Comparison of ENCODE assay signal across 24 cellular contexts in genomic region chr19:46220038-46220615, GRCh38. TPM values are rescaled to one million over a fixed set of nuclear protein-coding genes. Genes with fewer than 3 reads are reported as not detected.
A peak's percentile ranks its signal among the peaks of the same experiment; 100 is the strongest.
DNase-seq lines count a peak whose midpoint lies in the region; ATAC-seq, FAIRE-seq and TF ChIP-seq lines count a peak whose summit lies in the region.
"Had no signal": no experiment of that assay in that cellular context is flagged by ENCODE, and none has a peak within 500 bp of the region (broad histone marks: within the 10 kb centered on the region; RNA-seq: fewer than 3 reads in every experiment).

No MANE protein-coding gene starts in this region.

- H3K4me1 Mint-ChIP-seq in activated CD8-positive, alpha-beta T cell treated with anti-CD3 and anti-CD28 coated beads, Interleukin-2, amount 10 ng/mL, durations not matched to agents 7 days and 5 days (ENCODE audit: low read depth) = no peaks in the 10 kb centered on the region

- TF ChIP-seq POLR2A in gastroesophageal sphincter (IDR thresholded peaks at IDR 0.05) = no peak

- H3K4me3 Mint-ChIP-seq in activated CD8-positive, alpha-beta T cell treated with anti-CD3 and anti-CD28 coated beads, Interleukin-2, amount 10 ng/mL, durations not matched to agents 7 days and 5 days = no peak overlapping the region
- H3K4me3 Mint-ChIP-seq: CD4-positive, CD25-positive, alpha-beta regulatory T cell; CD8-positive, alpha-beta memory T cell; HFFc6 had no signal

- H3K9me3 ChIP-seq in HEK293 (ENCODE audit: control insufficient read depth, insufficient read depth, low read depth, low read length) (no peaks in the 10 kb centered on the region), gastroesophageal sphincter (no peaks in the 10 kb centered on the region)
- H3K9me3 ChIP-seq: BE2C had no signal

- 63 to 67% methylated on average over 1 to 3 of the region's 8 CpGs for WGBS in gastroesophageal sphincter (ENCODE audit: low coverage in 1 of 2), 2 donors

- no peaks in the 10 kb centered on the region for H3K9me3 Mint-ChIP-seq in activated CD8-positive, alpha-beta T cell treated with anti-CD3 and anti-CD28 coated beads, Interleukin-2, amount 10 ng/mL, durations not matched to agents 7 days and 5 days (ENCODE audit: insufficient read depth)
- H3K9me3 Mint-ChIP-seq: HFFc6 had no signal

- POLR2A ChIA-PET in HEK293 (lab: Yijun Ruan, JAX) = no interaction called here
- POLR2A ChIA-PET in activated CD8-positive, alpha-beta T cell treated with anti-CD3 and anti-CD28 coated beads, Interleukin-2, amount 10 ng/mL, durations not matched to agents 7 days and 5 days (lab: Charles Lee) = no interaction called here

- no peaks in the 10 kb centered on the region for H3K36me3 ChIP-seq in HEK293 (ENCODE audit: control insufficient read depth in 2 of 2, insufficient read depth in 1 of 2, low read length in 2 of 2)
- H3K36me3 ChIP-seq in bronchial epithelial cell (ENCODE audit: control insufficient read depth, insufficient read depth, low read length) = no peaks in the 10 kb centered on the region
- no peaks in the 10 kb centered on the region for H3K36me3 ChIP-seq in gastroesophageal sphincter
- H3K36me3 ChIP-seq: BE2C had no signal

- no peak for TF ChIP-seq CTCF in HEK293 (tag by site-specific recombination; IDR thresholded peaks at IDR 0.05)
- TF ChIP-seq CTCF in bronchial epithelial cell (IDR thresholded peaks at IDR 0.05; ENCODE audit: insufficient read depth, low read length, severe bottlenecking) = no peak
- TF ChIP-seq CTCF in gastroesophageal sphincter (IDR thresholded peaks at IDR 0.05) = no peak

- H3K27ac ChIP-seq in HEK293 (ENCODE audit: extremely low read depth, low read depth, low read length) = no peak overlapping the region
- H3K27ac ChIP-seq in gastroesophageal sphincter = no peak overlapping the region
- H3K27ac ChIP-seq: GM23248, HL-60 had no signal

- peaks cover 22% of the 10 kb centered on the region for H3K27me3 Mint-ChIP-seq in activated CD8-positive, alpha-beta T cell treated with anti-CD3 and anti-CD28 coated beads, Interleukin-2, amount 10 ng/mL, durations not matched to agents 7 days and 5 days (ENCODE audit: low read depth)

- CTCF ChIA-PET in HEK293 (lab: Yijun Ruan, JAX) = interaction anchor here (0.6 to 0.7 kb wide), 3 partner anchors 61 to 291 kb away, joined by 3 to 4 read pairs (median 3); no protein-coding TSS in a partner anchor
- CTCF ChIA-PET in activated CD8-positive, alpha-beta T cell treated with anti-CD3 and anti-CD28 coated beads, Interleukin-2, amount 10 ng/mL, durations not matched to agents 7 days and 5 days (lab: Charles Lee) = no interaction called here

- no peak overlapping the region for H3K27ac Mint-ChIP-seq in activated CD8-positive, alpha-beta T cell treated with anti-CD3 and anti-CD28 coated beads, Interleukin-2, amount 10 ng/mL, durations not matched to agents 7 days and 5 days
- H3K27ac Mint-ChIP-seq: HFFc6 had no signal

- DNase-seq in bronchial epithelial cell (ENCODE audit: low read depth) (no peak), myocyte (ENCODE audit: low read depth) (peak; percentile 62)
- DNase-seq in activated CD8-positive, alpha-beta T cell treated with anti-CD3 and anti-CD28 coated beads, Interleukin-2, amount 10 ng/mL, durations not matched to agents 7 days and 5 days = no peak
- DNase-seq: BE2C; C1 segment of cervical spinal cord; CD4-positive, CD25-positive, alpha-beta regulatory T cell; COR-L47; DMS 273 treated with DMSO at 0.1 percent for 48 hours; DMS53; DND-41; EL; GM23248; HCEC 1CT; HFFc6 had no signal

- H3K27me3 ChIP-seq in bronchial epithelial cell (ENCODE audit: control insufficient read depth, insufficient read depth, low read length) (peaks cover 14% of the 10 kb centered on the region), gastroesophageal sphincter (peaks cover 12% of the 10 kb centered on the region)
- H3K27me3 ChIP-seq: BE2C had no signal

- no peak overlapping the region for H3K4me3 ChIP-seq in HEK293 (ENCODE audit: low read depth, low read length)
- no peak overlapping the region for H3K4me3 ChIP-seq in bronchial epithelial cell (ENCODE audit: low read depth, low read length)
- H3K4me3 ChIP-seq in gastroesophageal sphincter = no peak overlapping the region
- H3K4me3 ChIP-seq: GM12878, GM23248 had no signal

- no peaks in the 10 kb centered on the region for H3K36me3 Mint-ChIP-seq in activated CD8-positive, alpha-beta T cell treated with anti-CD3 and anti-CD28 coated beads, Interleukin-2, amount 10 ng/mL, durations not matched to agents 7 days and 5 days (ENCODE audit: low read depth)
- H3K36me3 Mint-ChIP-seq: CD4-positive, CD25-positive, alpha-beta regulatory T cell; CD8-positive, alpha-beta memory T cell had no signal

- no peaks in the 10 kb centered on the region for H3K4me1 ChIP-seq in HEK293 (ENCODE audit: control insufficient read depth, insufficient read depth, low read length)
- H3K4me1 ChIP-seq in gastroesophageal sphincter = peaks cover 0 to 20% (median 5%) of the 10 kb centered on the region in 3 donors

- peak; percentile 58 for FAIRE-seq in bronchial epithelial cell (lab: Jason Lieb, UNC)
- FAIRE-seq: GM12878, GM19239 had no signal

- ATAC-seq in gastroesophageal sphincter = no peak
- ATAC-seq in activated CD8-positive, alpha-beta T cell treated with anti-CD3 and anti-CD28 coated beads, Interleukin-2, amount 10 ng/mL, durations not matched to agents 7 days and 5 days = no peak
- ATAC-seq in GM21529 (IDR thresholded peaks at IDR 0.05; ENCODE audit: unreplicated experiment) = no peak
- ATAC-seq: GM12878 had no signal

- no peak for TF ChIP-seq EP300 in gastroesophageal sphincter (IDR thresholded peaks at IDR 0.05)

TF ChIP-seq in HEK293, 187 proteins besides CTCF, POLR2A, EP300 and RAD21:
- TF ChIP-seq, protein P1, sequence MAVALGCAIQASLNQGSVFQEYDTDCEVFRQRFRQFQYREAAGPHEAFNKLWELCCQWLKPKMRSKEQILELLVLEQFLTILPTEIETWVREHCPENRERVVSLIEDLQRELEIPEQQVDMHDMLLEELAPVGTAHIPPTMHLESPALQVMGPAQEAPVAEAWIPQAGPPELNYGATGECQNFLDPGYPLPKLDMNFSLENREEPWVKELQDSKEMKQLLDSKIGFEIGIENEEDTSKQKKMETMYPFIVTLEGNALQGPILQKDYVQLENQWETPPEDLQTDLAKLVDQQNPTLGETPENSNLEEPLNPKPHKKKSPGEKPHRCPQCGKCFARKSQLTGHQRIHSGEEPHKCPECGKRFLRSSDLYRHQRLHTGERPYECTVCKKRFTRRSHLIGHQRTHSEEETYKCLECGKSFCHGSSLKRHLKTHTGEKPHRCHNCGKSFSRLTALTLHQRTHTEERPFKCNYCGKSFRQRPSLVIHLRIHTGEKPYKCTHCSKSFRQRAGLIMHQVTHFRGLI (tag by site-specific recombination; IDR thresholded peaks at IDR 0.05) = no peak
- 0 out of 2 replicates have a peak, but pooled peaks have one; percentile 4 for TF ChIP-seq ZNF629 (tag by site-specific recombination; IDR thresholded peaks at IDR 0.05)
TF ChIP-seq in HEK293: peak in this region for 1.

RNA-seq across cellular contexts. Expression of gene IGFL1, which starts 9.4 kb away (rescaled TPM):
- total RNA-seq in bronchial epithelial cell = not detected in 2 replicates
- total RNA-seq in myocyte = not detected in 2 replicates
- not detected for polyA plus RNA-seq in myocyte (2012)
- 1 to 10 TPM in 1 of 4 donors, not detected in 3; 1.2 TPM for total RNA-seq in gastroesophageal sphincter
- total RNA-seq in activated CD8-positive, alpha-beta T cell treated with anti-CD3 and anti-CD28 coated beads, Interleukin-2, amount 10 ng/mL, durations not matched to agents 7 days and 5 days = not detected
- total RNA-seq: CD4-positive, CD25-positive, alpha-beta regulatory T cell; CD8-positive, alpha-beta memory T cell; G401; GM12878; GM23248; H4; HFFc6; HT1080 had no signal
- polyA plus RNA-seq: CD4-positive, CD25-positive, alpha-beta regulatory T cell; CD8-positive, alpha-beta memory T cell; GM12878; GM23248 had no signal
